12 cellular contexts compared by ENCODE assay signal in the genomic region with DNA sequence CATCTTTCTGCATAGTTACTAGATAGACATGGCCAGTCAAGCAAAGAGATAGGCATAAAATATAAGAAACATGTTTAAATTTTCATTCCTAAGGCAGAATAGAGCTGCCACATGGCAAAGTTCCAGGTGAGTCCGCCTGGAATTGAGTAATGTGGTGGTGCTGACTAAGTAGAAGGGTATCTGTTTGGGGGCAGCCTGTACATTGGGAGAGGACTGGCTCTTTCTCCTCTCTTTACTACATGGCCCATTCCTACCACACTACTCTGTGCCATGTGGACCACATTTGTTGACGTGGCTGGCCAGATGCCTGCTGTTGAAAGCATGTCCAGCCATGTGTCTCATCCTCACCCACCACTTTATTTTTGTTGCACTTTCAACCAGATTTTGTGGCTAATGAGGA.
DNase-seq lines count a peak whose midpoint lies in the region; ATAC-seq, FAIRE-seq and TF ChIP-seq lines count a peak whose summit lies in the region.
"Had no signal": no experiment of that assay in that cellular context is flagged by ENCODE, and none has a peak within 500 bp of the region (broad histone marks: within the 10 kb centered on the region; RNA-seq: fewer than 3 reads in every experiment).

No MANE protein-coding gene starts in this region.

- ATAC-seq in GM19397 (IDR thresholded peaks at IDR 0.05; ENCODE audit: unreplicated experiment), result no peak
- ATAC-seq: natural killer cell; stimulated activated naive B cell treated with anti-CD40 and anti-IgM and Interleukin-4, amounts not matched to agents 10 μg/mL and 1 μg/mL and 100 μg/mL, for 72 hours had no signal

- TF ChIP-seq CTCF in smooth muscle cell (IDR thresholded peaks at IDR 0.05; ENCODE audit: borderline replicate concordance, insufficient read depth, poor library complexity, severe bottlenecking) (no peak), testis (IDR thresholded peaks at IDR 0.05) (no peak)

- H3F3A ChIP-seq in smooth muscle cell (ENCODE audit: low read depth), result no peaks in the 10 kb centered on the region

- no peak overlapping the region for H3K9ac ChIP-seq in smooth muscle cell (ENCODE audit: low read depth)

- WGBS in smooth muscle cell (ENCODE audit: low lambda C conversion rate), result 52% methylated on average over 2 of the region's 2 CpGs
- 84 to 94% methylated on average over 2 of the region's 2 CpGs for WGBS in testis, 2 donors

- TF ChIP-seq POLR2A in H54 (IDR thresholded peaks at IDR 0.05; ENCODE audit: low read depth, low read length), result no peak
- TF ChIP-seq POLR2A in testis (IDR thresholded peaks at IDR 0.05), result no peak

- no peaks in the 10 kb centered on the region for H3K9me3 ChIP-seq in SJSA1 (replicated peaks)
- H3K9me3 ChIP-seq in smooth muscle cell (replicated peaks; ENCODE audit: low read depth), result no peaks in the 10 kb centered on the region
- no peaks in the 10 kb centered on the region for H3K9me3 ChIP-seq in testis

- no peak overlapping the region for H2AFZ ChIP-seq in smooth muscle cell (ENCODE audit: low read depth)

- intact Hi-C loops in testis (cut with DNase I; ENCODE audit: low total_unique reads), result no loop called here

- DNase-seq in H54 (ENCODE audit: insufficient read length, low spot score) (peak; percentile 4), SJSA1 (ENCODE audit: low read depth in 1 of 2, low spot score in 2 of 2) (peak; percentile 58 to 63), fibroblast of peridontal ligament (ENCODE audit: extremely low read depth) (peak; percentile 98), smooth muscle cell (lab: John Stamatoyannopoulos, UW; ENCODE audit: unreplicated experiment) (no peak), testis (no peak), cerebellar nuclear complex (lab: John Stamatoyannopoulos, UW) (no peak)
- DNase-seq: activated CD4-positive, alpha-beta memory T cell treated with anti-CD3 and anti-CD28 coated beads, Interleukin-2, amount 10 ng/mL, durations not matched to agents 7 days and 5 days; effector CD4-positive, alpha-beta T cell; natural killer cell; NCI-H1417 treated with DMSO at 0.1 percent for 48 hours; stimulated activated naive B cell treated with anti-CD40 and anti-IgM and Interleukin-4, amounts not matched to agents 10 μg/mL and 1 μg/mL and 100 μg/mL, for 72 hours had no signal

- H3K36me3 ChIP-seq in SJSA1 (no peaks in the 10 kb centered on the region), smooth muscle cell (ENCODE audit: low read depth) (no peaks in the 10 kb centered on the region), testis (ENCODE audit: low read depth, missing control alignments) (no peaks in the 10 kb centered on the region)

- no peak for FAIRE-seq in H54 (lab: Jason Lieb, UNC)

- H3K27me3 ChIP-seq in SJSA1 (replicated peaks), result no peaks in the 10 kb centered on the region
- no peaks in the 10 kb centered on the region for H3K27me3 ChIP-seq in smooth muscle cell (ENCODE audit: low read depth)
- no peaks in the 10 kb centered on the region for H3K27me3 ChIP-seq in testis

- H4K20me1 ChIP-seq in smooth muscle cell (ENCODE audit: low read depth), result no peaks in the 10 kb centered on the region

- H3K4me3 ChIP-seq in SJSA1, result no peak overlapping the region
- H3K4me3 ChIP-seq in smooth muscle cell, result no peak overlapping the region
- no peak overlapping the region for H3K4me3 ChIP-seq in testis

- H3K4me2 ChIP-seq in smooth muscle cell, result peak overlapping the region; percentile 33

- H3K27ac ChIP-seq in SJSA1, result no peak overlapping the region
- no peak overlapping the region for H3K27ac ChIP-seq in smooth muscle cell (ENCODE audit: low read depth)
- H3K27ac ChIP-seq in testis, result no peak overlapping the region

- H3K4me1 ChIP-seq in SJSA1 (replicated peaks), result peaks cover 16% of the 10 kb centered on the region
- H3K4me1 ChIP-seq in smooth muscle cell (ENCODE audit: low read depth), result no peaks in the 10 kb centered on the region
- no peaks in the 10 kb centered on the region for H3K4me1 ChIP-seq in testis

- H3K79me2 ChIP-seq in smooth muscle cell (ENCODE audit: low read depth), result no peaks in the 10 kb centered on the region

Comparison
In these comparisons a context has a peak if more than half of its experiments do, and no peak if none do; other contexts are left out.
1. DNase-seq: peak in H54 (single experiment), SJSA1 (2 of 2) and fibroblast of peridontal ligament (single experiment); none in smooth muscle cell (single experiment), testis (single experiment) and cerebellar nuclear complex (0 of 2).